ENCODE assay signal across 16 cellular contexts in the genomic region with DNA sequence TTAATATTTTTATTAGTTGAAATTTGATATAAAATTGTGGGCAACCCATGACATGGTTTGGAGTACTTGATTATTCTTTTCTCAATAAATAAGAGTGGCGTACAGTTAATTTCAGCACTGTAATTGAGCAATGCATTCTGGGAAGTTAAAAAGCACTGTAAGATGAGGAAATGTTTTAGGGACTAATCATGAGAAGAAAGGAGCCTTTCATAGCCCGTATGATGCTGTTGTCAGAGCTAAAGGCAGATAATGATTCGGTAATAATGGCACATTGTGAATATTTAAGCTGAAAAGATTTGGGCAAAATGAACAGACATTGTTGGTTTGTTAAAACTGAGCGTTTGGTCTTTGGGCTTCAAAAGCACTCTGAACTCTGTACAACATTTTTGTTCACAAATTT.
DNase-seq lines count a peak whose midpoint lies in the region; ATAC-seq and TF ChIP-seq lines count a peak whose summit lies in the region.
"Had no signal": no experiment of that assay in that cellular context is flagged by ENCODE, and none has a peak within 500 bp of the region (broad histone marks: within the 10 kb centered on the region; RNA-seq: fewer than 3 reads in every experiment).

No MANE protein-coding gene starts in this region.

- no peak for TF ChIP-seq POLR2A in right lobe of liver (IDR thresholded peaks at IDR 0.05)

- WGBS in right lobe of liver (ENCODE audit: insufficient coverage, low coverage, low lambda C conversion rate, missing lambda C conversion rate) = 33% methylated on average over 4 of the region's 4 CpGs

- TF ChIP-seq CTCF in dorsolateral prefrontal cortex (IDR thresholded peaks at IDR 0.05 in 54 of 56, conservative IDR thresholded peaks at IDR 0.05 in 2 of 56; ENCODE audit: low read depth in 1 of 56, partially characterized antibody in 56 of 56) (peak in 2 of 56 donors; percentile 8 to 13), right lobe of liver (IDR thresholded peaks at IDR 0.05) (no peak), thoracic aorta (IDR thresholded peaks at IDR 0.05) (no peak)

- intact Hi-C loops in dorsolateral prefrontal cortex (cut with DNase I) (loop anchor here in 1 of 2 donors (5.0 to 10.0 kb wide), 2 partner anchors 34 to 113 kb away; no protein-coding TSS in a partner anchor), right lobe of liver (cut with DNase I) (no loop called here)

- no peaks in the 10 kb centered on the region for H3K27me3 ChIP-seq in dorsolateral prefrontal cortex
- H3K27me3 ChIP-seq in right lobe of liver = no peaks in the 10 kb centered on the region
- no peaks in the 10 kb centered on the region for H3K27me3 ChIP-seq in thoracic aorta (replicated peaks; ENCODE audit: insufficient read depth)
- H3K27me3 ChIP-seq: foreskin keratinocyte, Peyer's patch had no signal

- ATAC-seq in right lobe of liver (peak in 1 of 4 donors; percentile 32), thoracic aorta (ENCODE audit: insufficient number of reproducible peaks, low FRiP score, low read depth) (no peak), HG02642 (IDR thresholded peaks at IDR 0.05; ENCODE audit: poor library complexity, unreplicated experiment) (no peak)
- ATAC-seq: activated CD4-positive, alpha-beta T cell treated with anti-CD3 and anti-CD28 coated beads for 36 hours; CD8-positive, alpha-beta T cell; foreskin keratinocyte had no signal

- no peaks in the 10 kb centered on the region for H3K9me3 ChIP-seq in right lobe of liver
- H3K9me3 ChIP-seq in thoracic aorta = no peaks in the 10 kb centered on the region
- H3K9me3 ChIP-seq: Peyer's patch had no signal

- DNase-seq in DMS79 treated with DMSO at 0.1 percent for 48 hours (lab: John Stamatoyannopoulos, UW) (peak; percentile 23), DMS79 (lab: John Stamatoyannopoulos, UW) (no peak), dorsolateral prefrontal cortex (no peak), right lobe of liver (no peak), thoracic aorta (ENCODE audit: low spot score) (no peak)
- no peak for DNase-seq in activated CD4-positive, alpha-beta T cell treated with anti-CD3 and anti-CD28 coated beads, Interleukin-2, amount 50 U/mL, for 1 hour
- DNase-seq in stimulated activated CD4-positive, alpha-beta T cell treated with anti-CD3 and anti-CD28 coated beads, Interleukin-2, amount 100 ng/mL, for 48 hours = no peak
- DNase-seq: 8988T; activated CD4-positive, alpha-beta T cell treated with anti-CD3 and anti-CD28 coated beads for 36 hours; CD8-positive, alpha-beta T cell; foreskin keratinocyte; GDM1; NCI-H1092 treated with DMSO at 0.1 percent for 48 hours; Peyer's patch; stimulated activated naive CD4-positive, alpha-beta T cell had no signal

- H3K27ac ChIP-seq in dorsolateral prefrontal cortex = peak overlapping the region in 58 of 59 donors; percentile 10 to 93 (median 79)
- peak overlapping the region in 2 of 3 donors; percentile 56 to 72 for H3K27ac ChIP-seq in right lobe of liver
- peak overlapping the region; percentile 19 to 25 for H3K27ac ChIP-seq in thoracic aorta
- H3K27ac ChIP-seq: foreskin keratinocyte, Peyer's patch had no signal

- H3K4me3 ChIP-seq in dorsolateral prefrontal cortex = peak overlapping the region in 46 of 59 donors; percentile 0 to 55 (median 24)
- H3K4me3 ChIP-seq in right lobe of liver = no peak overlapping the region
- H3K4me3 ChIP-seq in thoracic aorta = peak overlapping the region; percentile 49
- H3K4me3 ChIP-seq: Peyer's patch had no signal

- H3K36me3 ChIP-seq in right lobe of liver = no peaks in the 10 kb centered on the region
- H3K36me3 ChIP-seq in thoracic aorta = no peaks in the 10 kb centered on the region
- H3K36me3 ChIP-seq: Peyer's patch had no signal

- H3K4me1 ChIP-seq in right lobe of liver (peaks cover 0 to 55% (median 21%) of the 10 kb centered on the region in 4 donors), thoracic aorta (ENCODE audit: control insufficient read depth in 1 of 2, low read depth in 2 of 2) (peaks cover 33 to 63% of the 10 kb centered on the region in 2 donors)

Comparison
In these comparisons a context has a peak if more than half of its experiments do, and no peak if none do; other contexts are left out.
1. H3K27ac ChIP-seq: peak in every context shown above with its lines; median percentile 79 in dorsolateral prefrontal cortex; 64 in right lobe of liver; 22 in thoracic aorta.
2. H3K4me3 ChIP-seq: peak in dorsolateral prefrontal cortex (46 of 59) and thoracic aorta (single experiment); none in right lobe of liver (0 of 3).